26 cellular contexts compared by ENCODE assay signal in genomic region chr10:14080795-14081194, GRCh38.
"Had no signal": no experiment of that assay in that cellular context is flagged by ENCODE, and none has a peak within 500 bp of the region (broad histone marks: within the 10 kb centered on the region; RNA-seq: fewer than 3 reads in every experiment).

No MANE protein-coding gene starts in this region.

- DNase-seq: stimulated activated CD4-positive, alpha-beta T cell treated with anti-CD3 and anti-CD28 coated beads, Interleukin-2, amount 100 ng/mL, for 48 hours; stimulated activated CD4-positive, alpha-beta T cell treated with anti-CD3 and anti-CD28 coated beads, Interleukin-4, amount 100 ng/mL, for 1 hour; stimulated activated CD4-positive, alpha-beta T cell treated with anti-CD3 and anti-CD28 coated beads, Interleukin-4, amount 100 ng/mL, for 24 hours; stimulated activated CD4-positive, alpha-beta T cell treated with anti-CD3 and anti-CD28 coated beads, Interleukin-4, amount 100 ng/mL, for 4 hours; stimulated activated CD8-positive, alpha-beta memory T cell treated with anti-CD3 and anti-CD28 coated beads, Interleukin-4, amount 100 ng/mL, for 48 hours; stimulated activated naive B cell treated with anti-CD40 and anti-IgM and Interleukin-4, amounts not matched to agents 10 μg/mL and 1 μg/mL and 100 μg/mL, for 72 hours; stimulated activated naive CD4-positive, alpha-beta T cell; stimulated activated naive CD4-positive, alpha-beta T cell treated with Interleukin-2 at 50 U/mL for 16 hours; stimulated activated naive CD8-positive, alpha-beta T cell treated with anti-CD3 and anti-CD28 coated beads, Interleukin-15, amount 100 ng/mL, for 72 hours; stimulated activated naive CD8-positive, alpha-beta T cell treated with anti-CD3 and anti-CD28 coated beads, Interleukin-15, Interleukin-2, amounts not matched to agents 100 U/mL and 50 U/mL, for 24 hours; stomach; substantia nigra; testis; thyroid gland; tibial artery; transverse colon; trophoblast cell; upper lobe of left lung; upper lobe of right lung; uterus had no signal

- ATAC-seq: stimulated activated effector memory CD8-positive, alpha-beta T cell treated with anti-CD3 and anti-CD28 coated beads, Interleukin-12 subunit alpha, Interleukin-12 subunit beta, amount 100 ng/mL, for 72 hours; stimulated activated memory B cell treated with anti-CD40 and anti-IgM and Interleukin-4, amounts not matched to agents 10 μg/mL and 1 μg/mL and 100 μg/mL, for 72 hours; stimulated activated naive B cell treated with anti-CD40 and anti-IgM and Interleukin-4, amounts not matched to agents 10 μg/mL and 1 μg/mL and 100 μg/mL, for 72 hours; stimulated activated naive CD8-positive, alpha-beta T cell treated with anti-CD3 and anti-CD28 coated beads, Interleukin-15, amount 100 ng/mL, for 72 hours; stimulated activated naive CD8-positive, alpha-beta T cell treated with anti-CD3 and anti-CD28 coated beads, Interleukin-15, Interleukin-2, amounts not matched to agents 100 U/mL and 50 U/mL, for 24 hours; upper lobe of right lung had no signal

- H3K9me3 ChIP-seq: suprapubic skin, testis, thoracic aorta, thyroid gland, transverse colon, upper lobe of left lung, upper lobe of right lung, uterus, vagina had no signal

- H3K4me3 ChIP-seq: stomach, suprapubic skin, testis, thoracic aorta, thyroid gland, tibial artery, tibial nerve, transverse colon, upper lobe of left lung, upper lobe of right lung, uterus, vagina had no signal

- H3K27ac ChIP-seq: stomach, suprapubic skin, testis, thoracic aorta, thyroid gland, tibial artery, tibial nerve, transverse colon, upper lobe of left lung, upper lobe of right lung, uterus, vagina had no signal

- H3K27me3 ChIP-seq: testis, thyroid gland, tibial artery, tibial nerve, transverse colon, upper lobe of left lung, upper lobe of right lung, uterus, vagina had no signal

- H3K4me1 ChIP-seq: stomach, suprapubic skin, testis, thyroid gland, tibial artery, tibial nerve, transverse colon, upper lobe of left lung, upper lobe of right lung, uterus, vagina had no signal

- H3K36me3 ChIP-seq: stomach, suprapubic skin, thoracic aorta, thyroid gland, tibial artery, tibial nerve, transverse colon, upper lobe of left lung, upper lobe of right lung, uterus, vagina had no signal
